Comparison of ENCODE assay signal across 13 cellular contexts in the genomic region with DNA sequence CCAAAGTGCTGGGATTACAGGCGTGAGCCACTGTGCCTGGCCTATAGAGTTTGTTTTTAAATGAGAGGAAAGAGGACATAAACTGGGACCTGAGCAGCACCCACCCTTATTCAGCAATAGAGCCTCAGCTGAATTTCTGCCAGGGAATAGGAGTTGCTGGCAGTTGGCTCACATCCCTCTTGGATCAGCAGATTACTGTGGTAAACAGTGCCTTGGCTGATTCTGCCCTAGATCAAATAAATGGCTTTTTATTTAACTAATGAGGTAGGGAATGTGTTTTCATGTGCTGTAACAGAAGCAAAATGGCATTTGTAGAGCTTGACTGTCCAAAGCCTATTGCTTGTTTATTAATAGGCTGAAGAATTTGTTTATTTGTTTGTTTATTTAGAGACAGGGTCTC. TPM values are rescaled to one million over a fixed set of nuclear protein-coding genes. Genes with fewer than 3 reads are reported as not detected.
A peak's percentile ranks its signal among the peaks of the same experiment; 100 is the strongest.
DNase-seq lines count a peak whose midpoint lies in the region; ATAC-seq and TF ChIP-seq lines count a peak whose summit lies in the region.
"Had no signal": no experiment of that assay in that cellular context is flagged by ENCODE, and none has a peak within 500 bp of the region (broad histone marks: within the 10 kb centered on the region; RNA-seq: fewer than 3 reads in every experiment).

No MANE protein-coding gene starts in this region.

- DNase-seq in DMS53 (lab: John Stamatoyannopoulos, UW) (peak; percentile 46), DMS53 treated with DMSO at 0.1 percent for 48 hours (lab: John Stamatoyannopoulos, UW; ENCODE audit: unreplicated experiment) (no peak), epithelial cell of esophagus (ENCODE audit: low read depth) (no peak), upper lobe of left lung (peak in 1 of 2 donors; percentile 51), T-helper 17 cell (no peak), GOT3 (lab: John Stamatoyannopoulos, UW) (no peak)
- DNase-seq in stimulated activated naive CD8-positive, alpha-beta T cell treated with anti-CD3 and anti-CD28 coated beads, Interleukin-15, Interleukin-2, amounts not matched to agents 100 U/mL and 50 U/mL, for 24 hours: no peak
- DNase-seq: activated CD4-positive, alpha-beta T cell treated with anti-CD3 and anti-CD28 coated beads, Interleukin-2, amount 50 U/mL, for 48 hours; stimulated activated naive CD4-positive, alpha-beta T cell treated with Interleukin-2 at 50 U/mL for 16 hours had no signal

- H3K4me1 ChIP-seq in mucosa of rectum (ENCODE audit: control insufficient read depth in 2 of 2, insufficient read depth in 2 of 2, low read length in 2 of 2): peaks cover 24% of the 10 kb centered on the region in 2 donors
- H3K4me1 ChIP-seq in upper lobe of left lung: peaks cover 22 to 38% (median 33%) of the 10 kb centered on the region in 4 donors

- H3K36me3 Mint-ChIP-seq in T-helper 17 cell (ENCODE audit: low read depth): no peaks in the 10 kb centered on the region

- TF ChIP-seq POLR2A in upper lobe of left lung (IDR thresholded peaks at IDR 0.05): no peak

- ATAC-seq in upper lobe of left lung (ENCODE audit: low FRiP score in 2 of 2) (peak in 1 of 2 donors; percentile 39), T-helper 17 cell (no peak)
- ATAC-seq in stimulated activated naive CD8-positive, alpha-beta T cell treated with anti-CD3 and anti-CD28 coated beads, Interleukin-15, Interleukin-2, amounts not matched to agents 100 U/mL and 50 U/mL, for 24 hours: no peak
- ATAC-seq: A549, Panc1 had no signal

- peak overlapping the region in 1 of 2 donors; percentile 29 for H3K9ac ChIP-seq in mucosa of rectum (ENCODE audit: low read depth in 1 of 2, low read length in 2 of 2)

- no peak overlapping the region for H3K4me3 Mint-ChIP-seq in T-helper 17 cell

- H3K9me3 ChIP-seq in mucosa of rectum (ENCODE audit: control insufficient read depth in 2 of 2, low read length in 2 of 2) (no peaks in the 10 kb centered on the region), upper lobe of left lung (no peaks in the 10 kb centered on the region), T-helper 17 cell (ENCODE audit: control insufficient read depth, low read length, poor library complexity, severe bottlenecking) (no peaks in the 10 kb centered on the region)
- H3K9me3 ChIP-seq: A549, neutrophil had no signal

- H3K27me3 Mint-ChIP-seq in T-helper 17 cell: peaks cover 26% of the 10 kb centered on the region

- no peak for TF ChIP-seq EP300 in upper lobe of left lung (IDR thresholded peaks at IDR 0.05)

- H3K27me3 ChIP-seq in mucosa of rectum (ENCODE audit: control insufficient read depth in 2 of 2, insufficient read depth in 2 of 2, low read length in 2 of 2) (no peaks in the 10 kb centered on the region), upper lobe of left lung (no peaks in the 10 kb centered on the region)

- H3K4me3 ChIP-seq in epithelial cell of esophagus (ENCODE audit: low read length): peak overlapping the region; percentile 1
- H3K4me3 ChIP-seq in mucosa of rectum (ENCODE audit: low read length in 2 of 2): no peak overlapping the region
- H3K4me3 ChIP-seq in upper lobe of left lung: no peak overlapping the region
- H3K4me3 ChIP-seq: A549 had no signal

- H3K4me1 Mint-ChIP-seq in T-helper 17 cell: peaks cover 6% of the 10 kb centered on the region

- 50 to 78% methylated on average over 1 of the region's 1 CpG for WGBS in upper lobe of left lung, 2 donors

- TF ChIP-seq CTCF in epithelial cell of esophagus (IDR thresholded peaks at IDR 0.05; ENCODE audit: insufficient read depth, low read depth, low read length, missing control alignments) (no peak), upper lobe of left lung (IDR thresholded peaks at IDR 0.05) (no peak)

- H3K27ac ChIP-seq in mucosa of rectum (ENCODE audit: low read depth in 2 of 2, low read length in 2 of 2) (peak overlapping the region; percentile 56 to 57), upper lobe of left lung (peak overlapping the region; percentile 20 to 90 (median 74))
- H3K27ac ChIP-seq: A549, neutrophil had no signal

- H3K36me3 ChIP-seq in mucosa of rectum (ENCODE audit: control insufficient read depth in 2 of 2, insufficient read depth in 2 of 2, low read length in 2 of 2) (no peaks in the 10 kb centered on the region), upper lobe of left lung (no peaks in the 10 kb centered on the region)
- H3K36me3 ChIP-seq: neutrophil had no signal

- no peak overlapping the region for H3K27ac Mint-ChIP-seq in T-helper 17 cell

RNA-seq across cellular contexts. Expression of a gene that starts 2.1 kb away (rescaled TPM):
- 10 to 100 TPM in 3 of 6 donors, 1 to 10 TPM in 3; 4.3 to 13.6 (median 10.0) TPM for total RNA-seq in upper lobe of left lung
- under 1 TPM; 0.25 to 0.76 TPM for total RNA-seq in T-helper 17 cell

RNA-seq across cellular contexts. Expression of a gene that starts 32.2 kb away (rescaled TPM):
- total RNA-seq in upper lobe of left lung (100 to 1,000 TPM; 153 to 215 (median 202) TPM), T-helper 17 cell (100 to 1,000 TPM; 192 to 212 TPM)
